Comparison of ENCODE assay signal across 10 cellular contexts in genomic region chrX:34655496-34656258, GRCh38. TPM values are rescaled to one million over a fixed set of nuclear protein-coding genes. Genes with fewer than 3 reads are reported as not detected.
DNase-seq lines count a peak whose midpoint lies in the region; ATAC-seq and TF ChIP-seq lines count a peak whose summit lies in the region.
"Had no signal": no experiment of that assay in that cellular context is flagged by ENCODE, and none has a peak within 500 bp of the region (broad histone marks: within the 10 kb centered on the region; RNA-seq: fewer than 3 reads in every experiment).

No MANE protein-coding gene starts in this region.

- ATAC-seq in Right ventricle myocardium superior (ENCODE audit: poor library complexity) = no peak
- no peak for ATAC-seq in upper lobe of right lung
- no peak for ATAC-seq in HG03565 (IDR thresholded peaks at IDR 0.05; ENCODE audit: unreplicated experiment)

- no peak for TF ChIP-seq CTCF in cardiac muscle cell (IDR thresholded peaks at IDR 0.05; ENCODE audit: low read depth, low read length)
- no peak for TF ChIP-seq CTCF in upper lobe of right lung (IDR thresholded peaks at IDR 0.05)

- no peaks in the 10 kb centered on the region for H3K36me3 ChIP-seq in cardiac muscle cell
- no peaks in the 10 kb centered on the region for H3K36me3 ChIP-seq in duodenal mucosa (ENCODE audit: control insufficient read depth in 1 of 2, insufficient read depth in 2 of 2, low read length in 2 of 2)
- no peaks in the 10 kb centered on the region for H3K36me3 ChIP-seq in mucosa of rectum (ENCODE audit: control insufficient read depth in 2 of 2, insufficient read depth in 2 of 2, low read length in 2 of 2)
- no peaks in the 10 kb centered on the region for H3K36me3 ChIP-seq in upper lobe of right lung

- no peaks in the 10 kb centered on the region for H3K9me3 ChIP-seq in cardiac muscle cell (ENCODE audit: low read depth)
- H3K9me3 ChIP-seq in duodenal mucosa (ENCODE audit: control insufficient read depth in 1 of 2, low read length in 2 of 2) = no peaks in the 10 kb centered on the region
- no peaks in the 10 kb centered on the region for H3K9me3 ChIP-seq in mucosa of rectum (ENCODE audit: control insufficient read depth in 2 of 2, low read length in 2 of 2)
- H3K9me3 ChIP-seq in upper lobe of right lung = no peaks in the 10 kb centered on the region

- DNase-seq in cardiac muscle cell (ENCODE audit: low read depth in 1 of 2, low spot score in 1 of 2) (peak; percentile 27 to 39), Right ventricle myocardium superior (no peak), upper lobe of right lung (no peak), substantia nigra (lab: John Stamatoyannopoulos, UW) (no peak), NCI-H146 (lab: John Stamatoyannopoulos, UW) (no peak)
- DNase-seq: effector CD8-positive, alpha-beta T cell; T-helper 9 cell had no signal

- no peaks in the 10 kb centered on the region for H3K27me3 ChIP-seq in cardiac muscle cell
- peaks cover 0 to 3% of the 10 kb centered on the region in 2 donors for H3K27me3 ChIP-seq in duodenal mucosa (ENCODE audit: control insufficient read depth in 1 of 2, insufficient read depth in 2 of 2, low read length in 2 of 2)
- H3K27me3 ChIP-seq in mucosa of rectum (ENCODE audit: control insufficient read depth in 2 of 2, insufficient read depth in 2 of 2, low read length in 2 of 2) = peaks cover 6 to 11% of the 10 kb centered on the region in 2 donors
- no peaks in the 10 kb centered on the region for H3K27me3 ChIP-seq in upper lobe of right lung

- intact Hi-C loops in Right ventricle myocardium superior (cut with DNase I) (no loop called here), upper lobe of right lung (cut with DNase I) (no loop called here)

- H3K27ac ChIP-seq in cardiac muscle cell (peak overlapping the region; percentile 86), duodenal mucosa (ENCODE audit: low read depth, low read length) (peak overlapping the region; percentile 32), mucosa of rectum (ENCODE audit: low read depth in 2 of 2, low read length in 2 of 2) (peak overlapping the region; percentile 49 to 53), upper lobe of right lung (peak overlapping the region; percentile 58), substantia nigra (ENCODE audit: low read depth, low read length, poor library complexity, severe bottlenecking) (no peak overlapping the region)

- H3K4me1 ChIP-seq in cardiac muscle cell (ENCODE audit: low read depth) = peaks cover 24% of the 10 kb centered on the region
- no peaks in the 10 kb centered on the region for H3K4me1 ChIP-seq in duodenal mucosa (ENCODE audit: control insufficient read depth in 1 of 2, insufficient read depth in 2 of 2, low read length in 2 of 2)
- H3K4me1 ChIP-seq in mucosa of rectum (ENCODE audit: control insufficient read depth in 2 of 2, insufficient read depth in 2 of 2, low read length in 2 of 2) = no peaks in the 10 kb centered on the region
- H3K4me1 ChIP-seq in upper lobe of right lung = no peaks in the 10 kb centered on the region

- peak overlapping the region in 1 of 2 donors; percentile 43 for H3K9ac ChIP-seq in duodenal mucosa (ENCODE audit: low read depth in 1 of 2, low read length in 2 of 2)
- H3K9ac ChIP-seq in mucosa of rectum (ENCODE audit: low read depth in 1 of 2, low read length in 2 of 2) = peak overlapping the region in 1 of 2 donors; percentile 57

- H3K4me3 ChIP-seq in cardiac muscle cell (peak overlapping the region; percentile 77), duodenal mucosa (ENCODE audit: low read depth in 1 of 2, low read length in 2 of 2) (peak overlapping the region; percentile 45 to 60), mucosa of rectum (ENCODE audit: low read length in 2 of 2) (peak overlapping the region; percentile 44 to 72), upper lobe of right lung (peak overlapping the region; percentile 56)

RNA-seq across cellular contexts. Expression of gene TMEM47, which starts 1.4 kb away (rescaled TPM):
- 33.3 and 43.7 TPM in 2 replicates for total RNA-seq in cardiac muscle cell
- 45.1 and 52.6 TPM in 2 replicates for polyA plus RNA-seq in cardiac muscle cell
- total RNA-seq in Right ventricle myocardium superior = 31.5 TPM
- total RNA-seq in upper lobe of right lung = 33.6 TPM

Comparison
In these comparisons a context has a peak if more than half of its experiments do, and no peak if none do; other contexts are left out.
1. DNase-seq: peak in cardiac muscle cell (2 of 2); none in Right ventricle myocardium superior (single experiment), upper lobe of right lung (single experiment), substantia nigra (0 of 49) and NCI-H146 (single experiment).
2. Peak in every context shown above with its lines, with median percentiles within 50 percentile points of each other: H3K4me3 ChIP-seq.